Comparison of ENCODE assay signal across 9 cellular contexts in the genomic region with DNA sequence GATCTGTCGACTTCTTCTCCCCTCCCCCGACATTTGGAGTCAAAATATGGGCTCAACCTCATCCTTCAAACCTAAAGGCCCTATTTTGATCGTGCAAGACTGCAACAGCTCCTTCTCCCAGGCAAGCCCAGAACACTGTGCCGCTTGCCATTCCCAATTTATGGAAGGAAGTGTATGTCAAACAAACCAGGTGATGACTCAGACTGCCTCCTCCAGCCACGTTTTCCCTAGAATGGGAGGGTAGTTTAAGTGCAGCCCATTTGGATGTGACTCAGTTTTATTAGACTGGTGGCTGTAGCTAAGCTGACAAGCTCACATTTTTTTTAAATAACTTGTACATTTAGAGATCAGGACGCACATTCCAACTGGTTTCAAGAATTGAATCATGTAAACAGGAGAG.
A peak's percentile ranks its signal among the peaks of the same experiment; 100 is the strongest.
DNase-seq lines count a peak whose midpoint lies in the region; ATAC-seq, FAIRE-seq and TF ChIP-seq lines count a peak whose summit lies in the region.
"Had no signal": no experiment of that assay in that cellular context is flagged by ENCODE, and none has a peak within 500 bp of the region (broad histone marks: within the 10 kb centered on the region; RNA-seq: fewer than 3 reads in every experiment).

No MANE protein-coding gene starts in this region.

- peak in 3 of 4 donors; percentile 31 to 63 (median 32) for ATAC-seq in heart left ventricle
- no peak for ATAC-seq in activated naive CD8-positive, alpha-beta T cell treated with anti-CD3 and anti-CD28 coated beads, Interleukin-2, amount 10 ng/mL, durations not matched to agents 7 days and 5 days (ENCODE audit: low read depth)
- no peak for ATAC-seq in GM21381 (IDR thresholded peaks at IDR 0.05; ENCODE audit: unreplicated experiment)

- no peaks in the 10 kb centered on the region for H3K27me3 Mint-ChIP-seq in activated naive CD8-positive, alpha-beta T cell treated with anti-CD3 and anti-CD28 coated beads, Interleukin-2, amount 10 ng/mL, durations not matched to agents 7 days and 5 days
- H3K27me3 Mint-ChIP-seq in type B pancreatic cell, result no peaks in the 10 kb centered on the region

- peaks cover 0 to 28% (median 5%) of the 10 kb centered on the region in 12 donors for H3K4me1 ChIP-seq in heart left ventricle
- peaks cover 0 to 2% of the 10 kb centered on the region in 2 donors for H3K4me1 ChIP-seq in kidney (ENCODE audit: control insufficient read depth in 1 of 2, insufficient read depth in 1 of 2, low read depth in 1 of 2, low read length in 2 of 2)

- no peak for TF ChIP-seq POLR2A in heart left ventricle (IDR thresholded peaks at IDR 0.05)

- DNase-seq in heart left ventricle (no peak), cardiac septum (ENCODE audit: low spot score) (no peak), kidney (no peak), type B pancreatic cell (ENCODE audit: extremely low spot score, unreplicated experiment) (no peak), medulla oblongata (ENCODE audit: extremely low spot score) (no peak), cortex of kidney (lab: John Stamatoyannopoulos, UW) (no peak)
- no peak for DNase-seq in activated naive CD8-positive, alpha-beta T cell treated with anti-CD3 and anti-CD28 coated beads, Interleukin-2, amount 10 ng/mL, durations not matched to agents 7 days and 5 days

- H3K36me3 ChIP-seq in heart left ventricle, result no peaks in the 10 kb centered on the region
- H3K36me3 ChIP-seq in kidney (ENCODE audit: control insufficient read depth in 1 of 2, insufficient read depth in 2 of 2, low read length in 2 of 2), result no peaks in the 10 kb centered on the region

- FAIRE-seq in kidney (lab: Jason Lieb, UNC), result peak; percentile 79
- FAIRE-seq: endometrium had no signal

- H3K36me3 Mint-ChIP-seq in activated naive CD8-positive, alpha-beta T cell treated with anti-CD3 and anti-CD28 coated beads, Interleukin-2, amount 10 ng/mL, durations not matched to agents 7 days and 5 days, result peaks cover 7% of the 10 kb centered on the region
- H3K36me3 Mint-ChIP-seq in type B pancreatic cell, result no peaks in the 10 kb centered on the region

- intact Hi-C loops in heart left ventricle (cut with DNase I), result loop anchor here in 1 of 10 donors (10.0 kb wide), 1 partner anchor 64 kb away; no protein-coding TSS in a partner anchor
- intact Hi-C loops in cardiac septum (cut with DNase I), result no loop called here
- intact Hi-C loops in kidney (cut with DNase I), result no loop called here

- H3K4me3 Mint-ChIP-seq in activated naive CD8-positive, alpha-beta T cell treated with anti-CD3 and anti-CD28 coated beads, Interleukin-2, amount 10 ng/mL, durations not matched to agents 7 days and 5 days, result peak overlapping the region; percentile 76
- peak overlapping the region; percentile 73 for H3K4me3 Mint-ChIP-seq in type B pancreatic cell

- no peaks in the 10 kb centered on the region for H3K9me3 ChIP-seq in heart left ventricle
- no peaks in the 10 kb centered on the region for H3K9me3 ChIP-seq in kidney (ENCODE audit: control insufficient read depth in 1 of 2, low read length in 2 of 2)

- TF ChIP-seq CTCF in heart left ventricle (IDR thresholded peaks at IDR 0.05) (no peak), kidney (IDR thresholded peaks at IDR 0.05; ENCODE audit: borderline replicate concordance, extremely low read depth, insufficient read depth) (no peak), type B pancreatic cell (conservative IDR thresholded peaks at IDR 0.05) (no peak)

- peaks cover 27% of the 10 kb centered on the region for H3K4me1 Mint-ChIP-seq in activated naive CD8-positive, alpha-beta T cell treated with anti-CD3 and anti-CD28 coated beads, Interleukin-2, amount 10 ng/mL, durations not matched to agents 7 days and 5 days
- peaks cover 24% of the 10 kb centered on the region for H3K4me1 Mint-ChIP-seq in type B pancreatic cell (ENCODE audit: unreplicated experiment)

- no peak overlapping the region for H3K9ac ChIP-seq in kidney (ENCODE audit: low read length in 2 of 2)

- H3K4me3 ChIP-seq in heart left ventricle (peak overlapping the region in 9 of 12 donors; percentile 32 to 67 (median 56)), kidney (ENCODE audit: low read length in 2 of 2) (peak overlapping the region; percentile 28 to 79)

- POLR2A ChIA-PET in activated naive CD8-positive, alpha-beta T cell treated with anti-CD3 and anti-CD28 coated beads, Interleukin-2, amount 10 ng/mL, durations not matched to agents 7 days and 5 days (lab: Charles Lee), result interaction anchor here (0.8 to 3.8 kb wide), 5 partner anchors 10 to 80 kb away, joined by 3 to 60 read pairs (median 4); no protein-coding TSS in a partner anchor

- peak overlapping the region; percentile 84 for H3K27ac Mint-ChIP-seq in activated naive CD8-positive, alpha-beta T cell treated with anti-CD3 and anti-CD28 coated beads, Interleukin-2, amount 10 ng/mL, durations not matched to agents 7 days and 5 days
- H3K27ac Mint-ChIP-seq in type B pancreatic cell, result peak overlapping the region; percentile 60

- 44 to 51% (median 49%) methylated on average over 6 of the region's 6 CpGs for WGBS in heart left ventricle, 4 donors

- peaks cover 0 to 34% (median 0%) of the 10 kb centered on the region in 9 donors for H3K27me3 ChIP-seq in heart left ventricle

- H3K27ac ChIP-seq in heart left ventricle (peak overlapping the region in 11 of 12 donors; percentile 51 to 84 (median 75)), kidney (ENCODE audit: low read depth in 2 of 2, low read length in 2 of 2) (peak overlapping the region; percentile 55 to 75)

- H3K9me3 Mint-ChIP-seq in activated naive CD8-positive, alpha-beta T cell treated with anti-CD3 and anti-CD28 coated beads, Interleukin-2, amount 10 ng/mL, durations not matched to agents 7 days and 5 days, result no peaks in the 10 kb centered on the region
- no peaks in the 10 kb centered on the region for H3K9me3 Mint-ChIP-seq in type B pancreatic cell

Comparison
In these comparisons a context has a peak if more than half of its experiments do, and no peak if none do; other contexts are left out.
1. ATAC-seq: peak in heart left ventricle (3 of 4); none in activated naive CD8-positive, alpha-beta T cell treated with anti-CD3 and anti-CD28 coated beads, Interleukin-2, amount 10 ng/mL, durations not matched to agents 7 days and 5 days (single experiment) and GM21381 (single experiment).